28 cellular contexts compared by ENCODE assay signal in the genomic region with DNA sequence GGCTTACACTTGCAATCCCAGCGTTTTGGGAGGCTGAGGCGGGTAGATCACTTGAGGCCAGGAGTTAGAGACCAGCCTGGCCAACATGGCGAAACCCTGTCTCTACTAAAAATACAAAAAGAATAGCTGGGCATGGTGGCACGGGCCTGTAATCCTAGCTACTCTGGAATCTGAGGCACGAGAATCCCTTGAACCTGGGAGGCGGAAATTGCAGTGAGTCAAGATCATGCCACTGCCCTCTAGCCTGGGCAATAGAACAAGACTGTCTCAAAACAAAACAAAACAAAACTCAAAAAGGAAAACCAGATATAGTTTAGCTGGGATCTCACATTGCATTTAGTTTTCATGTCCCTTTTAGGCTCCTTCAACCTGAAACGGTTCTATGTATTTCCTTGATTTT. TPM values are rescaled to one million over a fixed set of nuclear protein-coding genes. Genes with fewer than 3 reads are reported as not detected.
"Had no signal": no experiment of that assay in that cellular context is flagged by ENCODE, and none has a peak within 500 bp of the region (broad histone marks: within the 10 kb centered on the region; RNA-seq: fewer than 3 reads in every experiment).

No MANE protein-coding gene starts in this region.

- H3K4me1 Mint-ChIP-seq: activated CD4-positive, alpha-beta T cell treated with anti-CD3 and anti-CD28 coated beads, Interleukin-2, amount 10 ng/mL, durations not matched to agents 24 days and 14 days; brain; central memory CD8-positive, alpha-beta T cell had no signal

- H3K27ac ChIP-seq: RWPE1, SJSA1 had no signal

- H3K4me1 ChIP-seq: SJSA1 had no signal

- H3K36me3 ChIP-seq: SJSA1 had no signal

- H3K4me3 ChIP-seq: SJSA1 had no signal

- DNase-seq: activated B cell treated with CpG ODN at 0.5 μM for 24 hours; activated CD4-positive, alpha-beta T cell treated with anti-CD3 and anti-CD28 coated beads for 1 hour; activated CD4-positive, alpha-beta T cell treated with anti-CD3 and anti-CD28 coated beads, Interleukin-2, amount 10 ng/mL, durations not matched to agents 24 days and 14 days; activated CD4-positive, alpha-beta T cell treated with anti-CD3 and anti-CD28 coated beads, Interleukin-2, amount 50 U/mL, for 48 hours; activated effector memory CD4-positive, alpha-beta T cell treated with anti-CD3 and anti-CD28 coated beads, Interleukin-2, amount 50 U/mL, for 16 hours; activated naive CD4-positive, alpha-beta T cell treated with Interleukin-2 at 50 U/mL for 16 hours; activated naive CD8-positive, alpha-beta T cell treated with anti-CD3 and anti-CD28 coated beads, Interleukin-2, amount 50 U/mL, for 24 hours; activated T-cell treated with anti-CD3 and anti-CD28 coated beads, Interleukin-2, amount 50 U/mL, for 4 hours; amygdala; KG1; MM.1S; NCI-H1105; NCI-H1436; NCI-H1694 treated with DMSO at 0.1 percent for 48 hours; NCI-H2029 treated with DMSO at 0.1 percent for 48 hours; NCI-H510A treated with DMSO at 0.1 percent for 48 hours; NCI-H69; NK-92 treated with Interleukin-12 subunit alpha and Interleukin-12 subunit beta, amount 100 ng/mL, for 24 hours; OCI-M1; Right ventricle myocardium superior; T-helper 17 cell; T1000 had no signal

- H3K27ac Mint-ChIP-seq: activated B cell treated with CpG ODN at 0.5 μM for 24 hours; activated CD4-positive, alpha-beta T cell treated with anti-CD3 and anti-CD28 coated beads, Interleukin-2, amount 10 ng/mL, durations not matched to agents 24 days and 14 days; activated naive CD4-positive, alpha-beta T cell treated with anti-CD3 and anti-CD28 coated beads, Interleukin-2, amount 50 U/mL, for 72 hours; activated naive CD8-positive, alpha-beta T cell treated with anti-CD3 and anti-CD28 coated beads, Interleukin-2, amount 50 U/mL, for 24 hours; brain; T-helper 17 cell had no signal

- H3K27me3 Mint-ChIP-seq: activated B cell treated with CpG ODN at 0.5 μM for 24 hours; activated naive CD8-positive, alpha-beta T cell treated with anti-CD3 and anti-CD28 coated beads, Interleukin-2, amount 50 U/mL, for 24 hours; brain had no signal

- H3K4me3 Mint-ChIP-seq: activated B cell treated with CpG ODN at 0.5 μM for 24 hours; activated CD4-positive, alpha-beta T cell treated with anti-CD3 and anti-CD28 coated beads, Interleukin-2, amount 10 ng/mL, durations not matched to agents 24 days and 14 days; activated naive CD8-positive, alpha-beta T cell treated with anti-CD3 and anti-CD28 coated beads, Interleukin-2, amount 50 U/mL, for 24 hours; activated T-cell treated with anti-CD3 and anti-CD28 coated beads, Interleukin-2, amount 50 U/mL, for 4 hours; brain; central memory CD8-positive, alpha-beta T cell; T-helper 17 cell had no signal

- H3K9me3 ChIP-seq: SJSA1 had no signal

- H3K9me3 Mint-ChIP-seq: activated B cell treated with CpG ODN at 0.5 μM for 24 hours; activated CD4-positive, alpha-beta T cell treated with anti-CD3 and anti-CD28 coated beads, Interleukin-2, amount 10 ng/mL, durations not matched to agents 24 days and 14 days; activated naive CD4-positive, alpha-beta T cell treated with anti-CD3 and anti-CD28 coated beads, Interleukin-2, amount 50 U/mL, for 72 hours; activated naive CD8-positive, alpha-beta T cell treated with anti-CD3 and anti-CD28 coated beads, Interleukin-2, amount 50 U/mL, for 24 hours; activated T-cell treated with anti-CD3 and anti-CD28 coated beads, Interleukin-2, amount 50 U/mL, for 4 hours; brain; central memory CD8-positive, alpha-beta T cell had no signal

- H3K36me3 Mint-ChIP-seq: activated naive CD4-positive, alpha-beta T cell treated with anti-CD3 and anti-CD28 coated beads, Interleukin-2, amount 50 U/mL, for 72 hours had no signal

- ATAC-seq: activated naive CD4-positive, alpha-beta T cell treated with anti-CD3 and anti-CD28 coated beads, Interleukin-2, amount 50 U/mL, for 72 hours; activated naive CD8-positive, alpha-beta T cell treated with anti-CD3 and anti-CD28 coated beads, Interleukin-2, amount 50 U/mL, for 24 hours; activated T-cell treated with anti-CD3 and anti-CD28 coated beads, Interleukin-2, amount 50 U/mL, for 4 hours; Panc1; T-helper 17 cell had no signal

RNA-seq across cellular contexts. Expression of a gene that starts 2.9 kb away (rescaled TPM):
- total RNA-seq: activated naive CD4-positive, alpha-beta T cell treated with anti-CD3 and anti-CD28 coated beads, Interleukin-2, amount 50 U/mL, for 72 hours; activated T-cell treated with anti-CD3 and anti-CD28 coated beads, Interleukin-2, amount 50 U/mL, for 4 hours; SJSA1 had no signal
